Comparison of ENCODE assay signal across 8 cellular contexts in genomic region chr6:1312444-1313363, GRCh38. TPM values are rescaled to one million over a fixed set of nuclear protein-coding genes. Genes with fewer than 3 reads are reported as not detected.
A peak's percentile ranks its signal among the peaks of the same experiment; 100 is the strongest.
DNase-seq lines count a peak whose midpoint lies in the region; ATAC-seq and TF ChIP-seq lines count a peak whose summit lies in the region.

No MANE protein-coding gene starts in this region.

- peak; percentile 28 for DNase-seq in stimulated activated CD4-positive, alpha-beta T cell treated with anti-CD3 and anti-CD28 coated beads, Interleukin-15, amount 100 ng/mL, for 24 hours
- no peak for DNase-seq in stimulated activated CD4-positive, alpha-beta T cell treated with anti-CD3 and anti-CD28 coated beads, Interleukin-12 subunit alpha, Interleukin-12 subunit beta, amount 100 ng/mL, for 4 hours
- peak; percentile 16 for DNase-seq in activated naive CD8-positive, alpha-beta T cell treated with anti-CD3 and anti-CD28 coated beads for 36 hours
- DNase-seq in kidney epithelial cell (ENCODE audit: low read depth): no peak
- no peak for DNase-seq in suprapubic skin (ENCODE audit: low spot score in 2 of 2)
- no peak for DNase-seq in DMS153 (lab: John Stamatoyannopoulos, UW)
- DNase-seq in activated gamma-delta T cell treated with Interleukin-2 at 50 U/mL for 16 hours: no peak

- TF ChIP-seq EP300 in suprapubic skin (IDR thresholded peaks at IDR 0.05): no peak

- no peak for TF ChIP-seq POLR2A in suprapubic skin (IDR thresholded peaks at IDR 0.05)

- H3K36me3 ChIP-seq in kidney epithelial cell (ENCODE audit: control insufficient read depth, insufficient read depth, low read length): no peaks in the 10 kb centered on the region
- no peaks in the 10 kb centered on the region for H3K36me3 ChIP-seq in suprapubic skin

- H3K27me3 Mint-ChIP-seq in activated naive CD8-positive, alpha-beta T cell treated with anti-CD3 and anti-CD28 coated beads for 36 hours: peaks cover 75% of the 10 kb centered on the region

- H3K9me3 Mint-ChIP-seq in activated naive CD8-positive, alpha-beta T cell treated with anti-CD3 and anti-CD28 coated beads for 36 hours: no peaks in the 10 kb centered on the region

- peak overlapping the region; percentile 52 for H3K4me3 ChIP-seq in kidney epithelial cell (ENCODE audit: low read depth, low read length)
- H3K4me3 ChIP-seq in suprapubic skin: peak overlapping the region; percentile 60

- 4% methylated on average over 14 of the region's 111 CpGs for WGBS in suprapubic skin

- H3K4me1 ChIP-seq in suprapubic skin: peaks cover 47% of the 10 kb centered on the region

- peaks cover 20% of the 10 kb centered on the region for H3K4me1 Mint-ChIP-seq in activated naive CD8-positive, alpha-beta T cell treated with anti-CD3 and anti-CD28 coated beads for 36 hours

- no peaks in the 10 kb centered on the region for H3K36me3 Mint-ChIP-seq in activated naive CD8-positive, alpha-beta T cell treated with anti-CD3 and anti-CD28 coated beads for 36 hours

- peak overlapping the region; percentile 67 for H3K4me3 Mint-ChIP-seq in activated naive CD8-positive, alpha-beta T cell treated with anti-CD3 and anti-CD28 coated beads for 36 hours

- H3K9me3 ChIP-seq in suprapubic skin: no peaks in the 10 kb centered on the region

- TF ChIP-seq CTCF in kidney epithelial cell (IDR thresholded peaks at IDR 0.05; ENCODE audit: insufficient read depth, low read length, poor library complexity, severe bottlenecking) (no peak), suprapubic skin (IDR thresholded peaks at IDR 0.05) (no peak)

- peaks cover 29% of the 10 kb centered on the region for H3K27me3 ChIP-seq in kidney epithelial cell (ENCODE audit: control insufficient read depth, insufficient read depth, low read length)
- H3K27me3 ChIP-seq in suprapubic skin: peaks cover 56% of the 10 kb centered on the region

- no peak overlapping the region for H3K27ac Mint-ChIP-seq in activated naive CD8-positive, alpha-beta T cell treated with anti-CD3 and anti-CD28 coated beads for 36 hours

- peak overlapping the region; percentile 89 for H3K27ac ChIP-seq in suprapubic skin

- ATAC-seq in esophagus mucosa: no peak

RNA-seq across cellular contexts. Expression of gene FOXQ1, which starts 0.8 kb away (rescaled TPM):
- total RNA-seq in activated naive CD8-positive, alpha-beta T cell treated with anti-CD3 and anti-CD28 coated beads for 36 hours: not detected
- total RNA-seq in kidney epithelial cell (6.8 and 6.9 TPM in 2 replicates), suprapubic skin (100 to 1,000 TPM in 1 of 4 donors, 10 to 100 TPM in 3; 45.4 to 101 (median 80.0) TPM), esophagus mucosa (10.0 TPM)

Comparison
In these comparisons a context has a peak if more than half of its experiments do, and no peak if none do; other contexts are left out.
1. DNase-seq: peak in stimulated activated CD4-positive, alpha-beta T cell treated with anti-CD3 and anti-CD28 coated beads, Interleukin-15, amount 100 ng/mL, for 24 hours (single experiment) and activated naive CD8-positive, alpha-beta T cell treated with anti-CD3 and anti-CD28 coated beads for 36 hours (single experiment); none in stimulated activated CD4-positive, alpha-beta T cell treated with anti-CD3 and anti-CD28 coated beads, Interleukin-12 subunit alpha, Interleukin-12 subunit beta, amount 100 ng/mL, for 4 hours (single experiment), kidney epithelial cell (single experiment), suprapubic skin (0 of 2), DMS153 (single experiment) and activated gamma-delta T cell treated with Interleukin-2 at 50 U/mL for 16 hours (single experiment).